16 cellular contexts compared by ENCODE assay signal in the genomic region with DNA sequence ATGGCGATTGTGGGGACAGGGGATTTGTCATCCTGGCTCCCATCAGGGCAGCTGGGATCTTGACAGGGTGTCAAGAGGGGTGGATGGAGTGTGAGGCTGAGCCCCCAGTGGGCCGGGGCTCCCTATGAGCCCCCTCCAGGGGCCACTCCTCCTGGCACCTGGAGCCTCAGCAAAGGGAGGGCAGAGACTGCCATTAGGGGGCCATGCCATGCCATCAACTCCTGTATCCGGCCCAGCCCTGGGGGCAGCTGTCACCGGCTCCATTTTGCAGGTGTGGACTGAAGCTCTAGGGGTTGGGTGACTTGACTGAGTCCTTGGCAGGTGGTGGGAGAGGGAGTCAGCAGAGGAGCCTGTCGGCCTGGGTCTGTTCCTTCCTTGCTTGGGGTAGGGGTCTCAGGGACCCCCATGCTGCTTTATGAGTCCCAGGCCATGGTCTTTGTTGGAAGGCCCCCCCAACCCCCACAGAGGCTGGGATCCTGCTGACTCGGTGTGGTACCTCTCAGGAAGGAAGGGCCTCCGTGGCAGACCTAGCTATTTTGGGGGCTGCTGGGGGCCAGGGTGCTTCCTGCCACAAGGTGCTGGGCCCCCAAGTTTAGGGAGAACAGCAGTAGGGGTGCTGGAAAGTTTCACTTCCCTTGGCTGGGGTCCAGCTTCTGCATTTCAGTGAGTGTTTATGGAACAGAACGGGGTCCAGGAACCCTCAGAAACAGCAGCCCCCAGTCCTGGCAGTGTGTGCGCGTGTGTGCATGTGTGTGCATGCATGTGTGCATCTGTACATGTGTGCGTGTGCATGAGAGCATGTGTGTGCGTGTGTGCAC. TPM values are rescaled to one million over a fixed set of nuclear protein-coding genes. Genes with fewer than 3 reads are reported as not detected.
DNase-seq lines count a peak whose midpoint lies in the region; ATAC-seq and TF ChIP-seq lines count a peak whose summit lies in the region.
"Had no signal": no experiment of that assay in that cellular context is flagged by ENCODE, and none has a peak within 500 bp of the region (broad histone marks: within the 10 kb centered on the region; RNA-seq: fewer than 3 reads in every experiment).

No MANE protein-coding gene starts in this region.

- H3K4me3 ChIP-seq in trophoblast cell (ENCODE audit: low read depth, low read length) (peak overlapping the region; percentile 21), foreskin fibroblast (ENCODE audit: low read depth in 1 of 2, low read length in 2 of 2) (no peak overlapping the region)
- H3K4me3 ChIP-seq: tibial nerve had no signal

- no peak overlapping the region for H3K14ac ChIP-seq in trophoblast cell (ENCODE audit: low read length)

- H3K79me2 ChIP-seq in trophoblast cell (ENCODE audit: control insufficient read depth, insufficient read depth, low read length, poor library complexity): no peaks in the 10 kb centered on the region

- no peak overlapping the region for H3K4me3 Mint-ChIP-seq in activated CD8-positive, alpha-beta T cell treated with anti-CD3 and anti-CD28 coated beads for 36 hours
- H3K4me3 Mint-ChIP-seq: brain had no signal

- no peak for ATAC-seq in activated CD8-positive, alpha-beta T cell treated with anti-CD3 and anti-CD28 coated beads for 36 hours

- no peaks in the 10 kb centered on the region for H3K27me3 Mint-ChIP-seq in activated CD8-positive, alpha-beta T cell treated with anti-CD3 and anti-CD28 coated beads for 36 hours

- H3K9ac ChIP-seq in trophoblast cell (ENCODE audit: low read length): no peak overlapping the region

- no peaks in the 10 kb centered on the region for H3K4me1 ChIP-seq in trophoblast cell (ENCODE audit: control insufficient read depth in 1 of 2, insufficient read depth in 2 of 2, low read length in 2 of 2)

- no peaks in the 10 kb centered on the region for H3K36me3 Mint-ChIP-seq in activated CD8-positive, alpha-beta T cell treated with anti-CD3 and anti-CD28 coated beads for 36 hours (ENCODE audit: low read depth)
- H3K36me3 Mint-ChIP-seq: brain had no signal

- H3K27me3 ChIP-seq in trophoblast cell (ENCODE audit: insufficient read depth, low read length): no peaks in the 10 kb centered on the region

- TF ChIP-seq CTCF in GM12874 (IDR thresholded peaks at IDR 0.05; ENCODE audit: insufficient read depth, low read depth, low read length) (0 out of 2 replicates have a peak, but pooled peaks have one; percentile 1), foreskin fibroblast (IDR thresholded peaks at IDR 0.05; ENCODE audit: low read depth, low read length) (no peak)
- TF ChIP-seq CTCF in activated CD8-positive, alpha-beta T cell treated with anti-CD3 and anti-CD28 coated beads for 36 hours (IDR thresholded peaks at IDR 0.05): no peak

- POLR2A ChIA-PET in activated CD8-positive, alpha-beta T cell treated with anti-CD3 and anti-CD28 coated beads for 36 hours (lab: Charles Lee): interaction anchor here (1.0 to 3.1 kb wide), 3 partner anchors 14 to 33 kb away, joined by 3 to 18 read pairs (median 3); partner anchors contain the start of gene NUDT8

- H4K8ac ChIP-seq in trophoblast cell (ENCODE audit: low read depth, low read length): no peak overlapping the region

- peak overlapping the region; percentile 94 for H3K27ac Mint-ChIP-seq in activated CD8-positive, alpha-beta T cell treated with anti-CD3 and anti-CD28 coated beads for 36 hours

- no peak overlapping the region for H2BK5ac ChIP-seq in trophoblast cell (ENCODE audit: low read depth, low read length, poor library complexity)

- peaks cover 51% of the 10 kb centered on the region for H3K4me1 Mint-ChIP-seq in activated CD8-positive, alpha-beta T cell treated with anti-CD3 and anti-CD28 coated beads for 36 hours (ENCODE audit: low read depth)

- DNase-seq in activated CD8-positive, alpha-beta T cell treated with anti-CD3 and anti-CD28 coated beads for 36 hours: peak; percentile 29
- DNase-seq in trophoblast cell: no peak
- DNase-seq in foreskin fibroblast: no peak
- no peak for DNase-seq in AG08395 (ENCODE audit: low spot score)
- no peak for DNase-seq in DMS79 (lab: John Stamatoyannopoulos, UW)
- DNase-seq in NK-92 treated with Interleukin-12 subunit alpha and Interleukin-12 subunit beta, amount 100 ng/mL, for 24 hours (lab: John Stamatoyannopoulos, UW): no peak
- DNase-seq: activated T-cell treated with anti-CD3 and anti-CD28 coated beads for 4 hours, NCI-H748 treated with DMSO at 0.1 percent for 48 hours, T-helper 9 cell had no signal

- H3K4me2 ChIP-seq in trophoblast cell (ENCODE audit: low read length): no peak overlapping the region

- no peak overlapping the region for H2AFZ ChIP-seq in trophoblast cell (ENCODE audit: insufficient read depth, low read length, poor library complexity)

- no peaks in the 10 kb centered on the region for H3K79me1 ChIP-seq in trophoblast cell (ENCODE audit: low read length)

- no peak overlapping the region for H3K4ac ChIP-seq in trophoblast cell (ENCODE audit: low read depth, low read length)

- no CpG with 5 or more reads among the region's 12 CpGs for WGBS in trophoblast cell (ENCODE audit: extremely low coverage, insufficient coverage, insufficient read length)

- no peak overlapping the region for H3K18ac ChIP-seq in trophoblast cell (ENCODE audit: low read length)

- no peak overlapping the region for H4K12ac ChIP-seq in trophoblast cell (ENCODE audit: low read depth, low read length)

- H3K27ac ChIP-seq in KOPT-K1 (ENCODE audit: low read depth, low read length, poor library complexity, severe bottlenecking): peak overlapping the region; percentile 95
- H3K27ac ChIP-seq in trophoblast cell (ENCODE audit: low read depth, low read length): no peak overlapping the region

- peaks cover 2% of the 10 kb centered on the region for H3K9me3 Mint-ChIP-seq in activated CD8-positive, alpha-beta T cell treated with anti-CD3 and anti-CD28 coated beads for 36 hours

- intact Hi-C loops in activated CD8-positive, alpha-beta T cell treated with anti-CD3 and anti-CD28 coated beads for 36 hours (cut with micrococcal nuclease): no loop called here

- H3K36me3 ChIP-seq in KOPT-K1 (ENCODE audit: insufficient read depth, low read length) (no peaks in the 10 kb centered on the region), trophoblast cell (ENCODE audit: control insufficient read depth in 1 of 2, insufficient read depth in 2 of 2, low read length in 2 of 2) (no peaks in the 10 kb centered on the region)
- H3K36me3 ChIP-seq: tibial nerve had no signal

- H3K9me3 ChIP-seq in KOPT-K1 (ENCODE audit: insufficient read depth, low read length, poor library complexity, severe bottlenecking) (no peaks in the 10 kb centered on the region), trophoblast cell (ENCODE audit: insufficient read depth, low read depth, low read length) (peaks cover 4% of the 10 kb centered on the region)

- H3K23ac ChIP-seq in trophoblast cell (ENCODE audit: low read length): peak overlapping the region; percentile 11

- no peak overlapping the region for H4K91ac ChIP-seq in trophoblast cell (ENCODE audit: low read depth, low read length)

- H2BK120ac ChIP-seq in trophoblast cell (ENCODE audit: insufficient read depth, low read length, poor library complexity): no peak overlapping the region

- no peak overlapping the region for H2BK12ac ChIP-seq in trophoblast cell (ENCODE audit: low read length)

- H2AK5ac ChIP-seq in trophoblast cell (ENCODE audit: low read length): no peak overlapping the region

- CTCF ChIA-PET in activated CD8-positive, alpha-beta T cell treated with anti-CD3 and anti-CD28 coated beads for 36 hours (lab: Charles Lee): interaction anchor here (0.7 to 11.8 kb wide), 9 partner anchors 8 to 296 kb away, joined by 3 to 127 read pairs (median 6); partner anchors contain the start of genes NUDT8, POLD4 and TBX10

RNA-seq across cellular contexts. Expression of gene ACY3, which starts 1.5 kb away (rescaled TPM):
- total RNA-seq in activated CD8-positive, alpha-beta T cell treated with anti-CD3 and anti-CD28 coated beads for 36 hours: under 1 TPM; 0.31 to 0.61 TPM
- not detected in 2 replicates for polyA plus RNA-seq in trophoblast cell (2013)
- total RNA-seq: endothelial cell of umbilical vein had no signal
- polyA plus RNA-seq: endothelial cell of umbilical vein had no signal

RNA-seq across cellular contexts. Expression of gene TBX10, which starts 9.4 kb away (rescaled TPM):
- not detected for total RNA-seq in activated CD8-positive, alpha-beta T cell treated with anti-CD3 and anti-CD28 coated beads for 36 hours
- not detected in 2 replicates for polyA plus RNA-seq in trophoblast cell (2013)
- total RNA-seq: endothelial cell of umbilical vein, M059J, mononuclear cell, tibial nerve had no signal
- polyA plus RNA-seq: endothelial cell of umbilical vein had no signal

RNA-seq across cellular contexts. Expression of gene NUDT8, which starts 19.3 kb away (rescaled TPM):
- 10 to 100 TPM; 35.5 to 39.5 TPM for total RNA-seq in activated CD8-positive, alpha-beta T cell treated with anti-CD3 and anti-CD28 coated beads for 36 hours
- polyA plus RNA-seq in trophoblast cell (2013): 7.4 and 7.6 TPM in 2 replicates

RNA-seq across cellular contexts. Expression of gene ALDH3B2, which starts 25.4 kb away (rescaled TPM):
- total RNA-seq in activated CD8-positive, alpha-beta T cell treated with anti-CD3 and anti-CD28 coated beads for 36 hours: not detected
- 5.8 and 6.9 TPM in 2 replicates for polyA plus RNA-seq in trophoblast cell (2013)
- total RNA-seq: endothelial cell of umbilical vein, M059J, mononuclear cell, tibial nerve had no signal
- polyA plus RNA-seq: endothelial cell of umbilical vein had no signal

RNA-seq across cellular contexts. Expression of gene NDUFV1, which starts 42.3 kb away (rescaled TPM):
- 100 to 1,000 TPM; 315 to 317 TPM for total RNA-seq in activated CD8-positive, alpha-beta T cell treated with anti-CD3 and anti-CD28 coated beads for 36 hours
- 61.7 and 64.8 TPM in 2 replicates for polyA plus RNA-seq in trophoblast cell (2013)
